Comparison of ENCODE assay signal across 10 cellular contexts in the genomic region with DNA sequence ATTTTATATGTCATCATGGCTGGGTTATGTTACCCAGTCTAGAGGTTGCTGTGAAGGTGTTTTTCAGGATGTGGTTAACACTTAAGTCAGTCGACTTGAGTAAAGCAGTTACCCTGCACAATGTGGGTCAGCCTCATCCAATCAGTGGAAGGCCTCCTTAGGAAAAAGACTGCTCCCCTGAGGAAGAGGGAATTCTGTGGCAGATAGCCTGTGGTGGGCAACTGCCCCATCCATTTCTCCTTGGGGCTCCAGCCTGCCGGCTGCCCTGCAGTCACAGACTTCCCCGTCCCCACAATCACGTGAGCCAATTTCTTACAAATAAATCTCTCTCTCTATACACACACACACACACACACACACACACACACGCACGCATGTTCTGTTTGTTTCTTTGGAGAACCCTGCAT. TPM values are rescaled to one million over a fixed set of nuclear protein-coding genes. Genes with fewer than 3 reads are reported as not detected.
DNase-seq lines count a peak whose midpoint lies in the region; ATAC-seq and TF ChIP-seq lines count a peak whose summit lies in the region.
"Had no signal": no experiment of that assay in that cellular context is flagged by ENCODE, and none has a peak within 500 bp of the region (broad histone marks: within the 10 kb centered on the region; RNA-seq: fewer than 3 reads in every experiment).

No MANE protein-coding gene starts in this region.

- DNase-seq in activated CD4-positive, alpha-beta T cell treated with anti-CD3 and anti-CD28 coated beads, Interleukin-2, amount 50 U/mL, for 1 hour, result peak; percentile 66
- DNase-seq in glomerular visceral epithelial cell (ENCODE audit: extremely low spot score) (peak; percentile 13), spleen (no peak), LoVo (ENCODE audit: low spot score) (no peak), SHP77 treated with DMSO at 0.1 percent for 48 hours (lab: John Stamatoyannopoulos, UW) (no peak), erythroblast (lab: John Stamatoyannopoulos, UW) (no peak)
- DNase-seq: MV-4-11 had no signal

- 54 to 65% (median 62%) methylated on average over 6 of the region's 6 CpGs for WGBS in spleen, 5 donors

- intact Hi-C loops in spleen (cut with DNase I; ENCODE audit: low total_unique reads), result no loop called here

- H3K36me3 ChIP-seq in spleen, result peaks cover 0 to 98% (median 20%) of the 10 kb centered on the region in 6 donors

- no peaks in the 10 kb centered on the region for H3K9me3 ChIP-seq in spleen

- H3K4me3 ChIP-seq in spleen, result no peak overlapping the region

- TF ChIP-seq CTCF in spleen (IDR thresholded peaks at IDR 0.05 in 8 of 11, conservative IDR thresholded peaks at IDR 0.05 in 3 of 11), result no peak

- H3K27me3 ChIP-seq in spleen (replicated peaks in 1 of 7), result no peaks in the 10 kb centered on the region

- ATAC-seq in GM18499 (IDR thresholded peaks at IDR 0.05; ENCODE audit: insufficient read depth, unreplicated experiment), result peak; percentile 39
- peak; percentile 39 for ATAC-seq in HG03196 (IDR thresholded peaks at IDR 0.05; ENCODE audit: unreplicated experiment)

- no peak for TF ChIP-seq POLR2A in spleen (IDR thresholded peaks at IDR 0.05)
- no peak for TF ChIP-seq POLR2A in erythroblast (IDR thresholded peaks at IDR 0.05; ENCODE audit: low read length)

- peak overlapping the region in 4 of 8 donors; percentile 0 to 79 (median 51) for H3K27ac ChIP-seq in spleen
- H3K27ac ChIP-seq: C4-2B had no signal

- H3K4me1 ChIP-seq in spleen, result peaks cover 0 to 74% (median 26%) of the 10 kb centered on the region in 6 donors

RNA-seq across cellular contexts. Expression of a gene that starts 34.5 kb away (rescaled TPM):
- 10 to 100 TPM; 29.1 to 56.8 (median 34.5) TPM for total RNA-seq in spleen
- 10 to 100 TPM; 49.5 to 58.6 (median 52.4) TPM for polyA plus RNA-seq in spleen

Comparison
In these comparisons a context has a peak if more than half of its experiments do, and no peak if none do; other contexts are left out.
1. DNase-seq: peak in activated CD4-positive, alpha-beta T cell treated with anti-CD3 and anti-CD28 coated beads, Interleukin-2, amount 50 U/mL, for 1 hour (single experiment) and glomerular visceral epithelial cell (single experiment); none in spleen (single experiment), LoVo (single experiment), SHP77 treated with DMSO at 0.1 percent for 48 hours (single experiment) and erythroblast (0 of 2).